1 cellular context compared by ENCODE assay signal in the genomic region with DNA sequence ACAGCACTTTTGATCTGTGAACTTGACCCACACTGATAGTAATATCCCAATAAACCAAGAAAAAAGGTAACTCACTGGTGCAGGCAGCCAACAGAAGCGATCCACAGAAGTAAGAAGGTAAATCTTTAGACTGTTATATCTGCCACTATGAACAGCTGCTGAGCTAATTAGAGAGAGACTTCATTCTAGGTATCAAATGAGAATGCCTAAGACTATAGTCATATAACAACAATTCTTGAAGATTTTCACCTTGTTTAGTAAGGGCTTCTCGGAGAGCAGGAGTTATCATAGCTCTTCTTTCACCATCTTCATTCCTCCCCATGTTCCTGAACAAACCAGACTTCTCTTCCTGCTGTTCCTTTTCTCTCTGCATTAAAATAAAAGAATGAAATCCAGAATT. TPM values are rescaled to one million over a fixed set of nuclear protein-coding genes. Genes with fewer than 3 reads are reported as not detected.
"Had no signal": no experiment of that assay in that cellular context is flagged by ENCODE, and none has a peak within 500 bp of the region (broad histone marks: within the 10 kb centered on the region; RNA-seq: fewer than 3 reads in every experiment).

No MANE protein-coding gene starts in this region.

RNA-seq across cellular contexts. Expression of gene TYW1B, which starts 50.8 kb away (rescaled TPM):
- total RNA-seq: ascending aorta had no signal
